8 cellular contexts compared by ENCODE assay signal in the genomic region with DNA sequence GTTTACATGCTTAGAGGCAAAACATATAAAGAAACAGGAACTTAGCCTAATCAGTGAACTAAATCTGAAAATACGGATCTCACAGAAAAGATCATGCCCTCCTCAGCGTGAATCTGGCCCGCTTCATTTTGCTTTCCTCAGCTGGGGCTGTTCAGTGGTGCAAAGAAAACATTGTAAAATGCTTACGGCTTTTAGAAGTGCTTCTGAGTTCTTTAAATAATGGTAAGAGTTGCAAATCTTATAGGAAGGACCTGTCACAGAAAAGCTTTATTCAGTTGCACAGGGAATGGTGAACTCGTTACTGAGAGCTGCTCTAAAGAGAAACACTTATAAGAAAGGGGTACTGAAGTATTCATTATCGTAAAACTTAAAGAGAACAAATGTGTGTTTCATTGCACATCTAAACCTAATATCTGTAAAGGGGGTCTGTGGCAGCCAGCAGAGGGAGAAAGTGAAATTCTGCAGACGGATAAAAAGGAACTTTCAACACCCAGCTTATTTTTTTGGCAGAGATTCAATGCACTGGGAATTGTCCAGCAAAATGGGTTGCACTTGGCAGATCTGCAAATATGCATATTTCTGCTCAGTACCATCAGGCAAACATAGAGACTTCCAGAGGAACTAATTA.
DNase-seq lines count a peak whose midpoint lies in the region; ATAC-seq, FAIRE-seq and TF ChIP-seq lines count a peak whose summit lies in the region.

No MANE protein-coding gene starts in this region.

- in situ Hi-C loops in astrocyte of the spinal cord (cut with HindIII; ENCODE audit: low sequenced_read_pairs): no loop called here

- peak overlapping the region; percentile 57 for H2BK5ac ChIP-seq in mesendoderm (ENCODE audit: low read length)

- H3K27me3 ChIP-seq in mesendoderm (ENCODE audit: insufficient read depth, low read length, poor library complexity): no peaks in the 10 kb centered on the region

- FAIRE-seq in RCC 7860 (lab: Jason Lieb, UNC): no peak

- no peak overlapping the region for H3K4me3 ChIP-seq in HFF-Myc (replicated peaks; ENCODE audit: low read depth, low read length)
- peak overlapping the region; percentile 16 for H3K4me3 ChIP-seq in astrocyte of the spinal cord (ENCODE audit: low read depth, low read length)
- no peak overlapping the region for H3K4me3 ChIP-seq in mesendoderm (ENCODE audit: low read length)

- peak overlapping the region; percentile 45 for H2BK120ac ChIP-seq in mesendoderm (ENCODE audit: low read depth, low read length)

- no peak overlapping the region for H3K9ac ChIP-seq in mesendoderm (ENCODE audit: low read length)

- H3K79me2 ChIP-seq in mesendoderm (ENCODE audit: control insufficient read depth, insufficient read depth, low read length): no peaks in the 10 kb centered on the region

- no peak overlapping the region for H3K4me2 ChIP-seq in mesendoderm (ENCODE audit: low read length)

- H3K36me3 ChIP-seq in mesendoderm (ENCODE audit: control insufficient read depth, insufficient read depth, low read length): no peaks in the 10 kb centered on the region

- no peak overlapping the region for H2BK15ac ChIP-seq in mesendoderm (replicated peaks; ENCODE audit: low read depth)

- H2AK5ac ChIP-seq in mesendoderm (ENCODE audit: low read length): no peak overlapping the region

- peak overlapping the region; percentile 95 for H3K18ac ChIP-seq in mesendoderm (ENCODE audit: low read length)

- ATAC-seq in HG02763 (IDR thresholded peaks at IDR 0.05; ENCODE audit: unreplicated experiment): no peak

- H3K4me1 ChIP-seq in mesendoderm (ENCODE audit: control insufficient read depth, low read depth, low read length): peaks cover 2% of the 10 kb centered on the region

- TF ChIP-seq CTCF in HFF-Myc (IDR thresholded peaks at IDR 0.05; ENCODE audit: low read depth, low read length, missing control alignments) (no peak), astrocyte of the spinal cord (IDR thresholded peaks at IDR 0.05; ENCODE audit: low read depth, low read length) (peak; percentile 27)

- no peaks in the 10 kb centered on the region for H3K79me1 ChIP-seq in mesendoderm (ENCODE audit: low read length)

- WGBS in mesendoderm (ENCODE audit: extremely low coverage, insufficient coverage, low lambda C conversion rate): no CpG with 5 or more reads among the region's 7 CpGs

- no peak overlapping the region for H4K5ac ChIP-seq in mesendoderm (ENCODE audit: low read length)

- H4K8ac ChIP-seq in mesendoderm (ENCODE audit: low read depth, low read length): no peak overlapping the region

- no peak overlapping the region for H3K56ac ChIP-seq in mesendoderm (ENCODE audit: low read length)

- peak; percentile 67 for DNase-seq in AG08395 (ENCODE audit: low spot score)
- peak; percentile 38 for DNase-seq in HFF-Myc (ENCODE audit: extremely low read depth, low read depth)
- DNase-seq in astrocyte of the spinal cord (ENCODE audit: low read depth, low spot score): peak; percentile 79
- no peak for DNase-seq in mesendoderm
- no peak for DNase-seq in NCI-H748 treated with DMSO at 0.1 percent for 48 hours (lab: John Stamatoyannopoulos, UW)
- DNase-seq in CD1c-positive myeloid dendritic cell (ENCODE audit: extremely low spot score): no peak
- DNase-seq in RCC 7860 (ENCODE audit: low spot score): no peak

- no peak overlapping the region for H3K4ac ChIP-seq in mesendoderm (ENCODE audit: low read depth, low read length)

- H3K23ac ChIP-seq in mesendoderm (ENCODE audit: low read length): no peak overlapping the region

- H3K27ac ChIP-seq in mesendoderm (ENCODE audit: low read depth, low read length): no peak overlapping the region

Comparison
In these comparisons a context has a peak if more than half of its experiments do, and no peak if none do; other contexts are left out.
1. DNase-seq: peak in AG08395 (single experiment), HFF-Myc (single experiment) and astrocyte of the spinal cord (single experiment); none in mesendoderm (single experiment), NCI-H748 treated with DMSO at 0.1 percent for 48 hours (single experiment), CD1c-positive myeloid dendritic cell (single experiment) and RCC 7860 (single experiment).